Comparison of ENCODE assay signal across 10 cellular contexts in the genomic region with DNA sequence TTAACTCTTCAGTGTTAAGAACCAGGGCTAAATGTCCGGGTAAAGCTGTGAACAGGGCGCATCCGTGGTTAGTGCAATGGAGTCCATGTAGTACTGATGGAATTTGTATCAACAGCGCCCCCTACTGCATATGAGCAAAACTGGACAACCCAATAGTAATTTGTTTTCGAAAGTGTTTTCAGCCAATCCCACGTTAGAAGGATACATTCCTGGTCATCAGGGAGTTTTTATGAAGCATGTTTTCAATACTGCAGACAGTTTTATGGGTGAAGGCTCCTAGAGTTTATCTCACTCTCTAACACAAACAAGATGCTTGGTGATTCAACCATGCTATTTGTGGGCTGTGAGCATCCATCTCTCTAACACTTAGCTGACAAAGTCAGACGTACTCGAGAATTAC. TPM values are rescaled to one million over a fixed set of nuclear protein-coding genes. Genes with fewer than 3 reads are reported as not detected.
DNase-seq lines count a peak whose midpoint lies in the region; ATAC-seq and TF ChIP-seq lines count a peak whose summit lies in the region.
"Had no signal": no experiment of that assay in that cellular context is flagged by ENCODE, and none has a peak within 500 bp of the region (broad histone marks: within the 10 kb centered on the region; RNA-seq: fewer than 3 reads in every experiment).

No MANE protein-coding gene starts in this region.

- CTCF ChIA-PET in activated CD8-positive, alpha-beta T cell treated with anti-CD3 and anti-CD28 coated beads for 36 hours (lab: Charles Lee): interaction anchor here (0.6 to 3.8 kb wide), 32 partner anchors 8 to 264 kb away, joined by 3 to 40 read pairs (median 4); partner anchors contain the start of gene SYNRG

- H3K4me1 ChIP-seq in tibial nerve (no peaks in the 10 kb centered on the region), thyroid gland (no peaks in the 10 kb centered on the region)

- 44 to 47% methylated on average over 8 of the region's 8 CpGs for WGBS in tibial nerve, 2 donors
- 54 to 61% methylated on average over 8 of the region's 8 CpGs for WGBS in thyroid gland, 2 donors

- H3K9me3 ChIP-seq in tibial nerve (no peaks in the 10 kb centered on the region), thyroid gland (no peaks in the 10 kb centered on the region)

- H3K36me3 ChIP-seq in tibial nerve: no peaks in the 10 kb centered on the region
- no peaks in the 10 kb centered on the region for H3K36me3 ChIP-seq in thyroid gland

- TF ChIP-seq EP300 in tibial nerve (IDR thresholded peaks at IDR 0.05): no peak

- no peak overlapping the region for H3K4me3 Mint-ChIP-seq in activated CD8-positive, alpha-beta T cell treated with anti-CD3 and anti-CD28 coated beads for 36 hours
- H3K4me3 Mint-ChIP-seq: brain had no signal

- H3K27ac ChIP-seq in tibial nerve (no peak overlapping the region), thyroid gland (no peak overlapping the region)

- TF ChIP-seq CTCF in LNCaP clone FGC (IDR thresholded peaks at IDR 0.05; ENCODE audit: control insufficient read depth, extremely low read depth, insufficient read depth) (peak; percentile 59), tibial nerve (IDR thresholded peaks at IDR 0.05) (peak in 3 of 5 experiments; percentile 7 to 48 (median 18)), thyroid gland (IDR thresholded peaks at IDR 0.05) (peak in 3 of 6 experiments; percentile 28 to 29 (median 29))
- peak; percentile 81 for TF ChIP-seq CTCF in activated CD8-positive, alpha-beta T cell treated with anti-CD3 and anti-CD28 coated beads for 36 hours (IDR thresholded peaks at IDR 0.05)

- no peaks in the 10 kb centered on the region for H3K9me3 Mint-ChIP-seq in activated CD8-positive, alpha-beta T cell treated with anti-CD3 and anti-CD28 coated beads for 36 hours
- H3K9me3 Mint-ChIP-seq: brain had no signal

- DNase-seq in activated CD4-positive, alpha-beta T cell treated with anti-CD3 and anti-CD28 coated beads for 24 hours (ENCODE audit: low read depth in 2 of 2): peak; percentile 13 to 17
- no peak for DNase-seq in activated CD4-positive, alpha-beta T cell treated with anti-CD3 and anti-CD28 coated beads for 1 hour
- DNase-seq in LNCaP clone FGC (ENCODE audit: low read depth) (no peak), iPS-NIHi7 (ENCODE audit: extremely low spot score) (peak; percentile 66), tibial nerve (ENCODE audit: low spot score in 2 of 2) (no peak), thyroid gland (no peak), NCI-H187 treated with DMSO at 0.1 percent for 48 hours (lab: John Stamatoyannopoulos, UW) (no peak)
- DNase-seq in activated CD8-positive, alpha-beta T cell treated with anti-CD3 and anti-CD28 coated beads for 36 hours: peak; percentile 80

- no peak for TF ChIP-seq POLR2A in tibial nerve (IDR thresholded peaks at IDR 0.05)
- no peak for TF ChIP-seq POLR2A in thyroid gland (IDR thresholded peaks at IDR 0.05)

- POLR2A ChIA-PET in activated CD8-positive, alpha-beta T cell treated with anti-CD3 and anti-CD28 coated beads for 36 hours (lab: Charles Lee): no interaction called here

- intact Hi-C loops in activated CD8-positive, alpha-beta T cell treated with anti-CD3 and anti-CD28 coated beads for 36 hours (cut with micrococcal nuclease): loop anchor here (2.0 to 10.0 kb wide), 2 partner anchors 89 to 267 kb away; no protein-coding TSS in a partner anchor
- intact Hi-C loops in thyroid gland (cut with DNase I): no loop called here

- H3K4me1 Mint-ChIP-seq in activated CD8-positive, alpha-beta T cell treated with anti-CD3 and anti-CD28 coated beads for 36 hours (ENCODE audit: low read depth): peaks cover 2% of the 10 kb centered on the region
- H3K4me1 Mint-ChIP-seq: brain had no signal

- peaks cover 36% of the 10 kb centered on the region for H3K27me3 Mint-ChIP-seq in activated CD8-positive, alpha-beta T cell treated with anti-CD3 and anti-CD28 coated beads for 36 hours

- H3K36me3 Mint-ChIP-seq in activated CD8-positive, alpha-beta T cell treated with anti-CD3 and anti-CD28 coated beads for 36 hours (ENCODE audit: low read depth): no peaks in the 10 kb centered on the region
- H3K36me3 Mint-ChIP-seq: brain had no signal

- no peak overlapping the region for H3K27ac Mint-ChIP-seq in activated CD8-positive, alpha-beta T cell treated with anti-CD3 and anti-CD28 coated beads for 36 hours

- no peak overlapping the region for H3K4me3 ChIP-seq in LNCaP clone FGC (ENCODE audit: low read depth, low read length)
- H3K4me3 ChIP-seq in tibial nerve: no peak overlapping the region
- no peak overlapping the region for H3K4me3 ChIP-seq in thyroid gland (replicated peaks in 1 of 3)

- ATAC-seq in activated CD8-positive, alpha-beta T cell treated with anti-CD3 and anti-CD28 coated beads for 36 hours: peak; percentile 91

- H3K27me3 ChIP-seq in tibial nerve (peaks cover 0 to 19% of the 10 kb centered on the region in 2 donors), thyroid gland (no peaks in the 10 kb centered on the region)

RNA-seq across cellular contexts. Expression of gene HNF1B, which starts 46.6 kb away (rescaled TPM):
- under 1 TPM; 0.59 to 0.60 TPM for total RNA-seq in activated CD8-positive, alpha-beta T cell treated with anti-CD3 and anti-CD28 coated beads for 36 hours
- total RNA-seq in tibial nerve (not detected), thyroid gland (not detected)
- total RNA-seq: subcutaneous adipose tissue had no signal

Comparison
In these comparisons a context has a peak if more than half of its experiments do, and no peak if none do; other contexts are left out.
1. DNase-seq: peak in activated CD4-positive, alpha-beta T cell treated with anti-CD3 and anti-CD28 coated beads for 24 hours (2 of 2), activated CD8-positive, alpha-beta T cell treated with anti-CD3 and anti-CD28 coated beads for 36 hours (single experiment) and iPS-NIHi7 (single experiment); none in activated CD4-positive, alpha-beta T cell treated with anti-CD3 and anti-CD28 coated beads for 1 hour (single experiment), LNCaP clone FGC (single experiment), tibial nerve (0 of 2), thyroid gland (0 of 2) and NCI-H187 treated with DMSO at 0.1 percent for 48 hours (single experiment).